ENCODE assay signal across 1 cellular context in the genomic region with DNA sequence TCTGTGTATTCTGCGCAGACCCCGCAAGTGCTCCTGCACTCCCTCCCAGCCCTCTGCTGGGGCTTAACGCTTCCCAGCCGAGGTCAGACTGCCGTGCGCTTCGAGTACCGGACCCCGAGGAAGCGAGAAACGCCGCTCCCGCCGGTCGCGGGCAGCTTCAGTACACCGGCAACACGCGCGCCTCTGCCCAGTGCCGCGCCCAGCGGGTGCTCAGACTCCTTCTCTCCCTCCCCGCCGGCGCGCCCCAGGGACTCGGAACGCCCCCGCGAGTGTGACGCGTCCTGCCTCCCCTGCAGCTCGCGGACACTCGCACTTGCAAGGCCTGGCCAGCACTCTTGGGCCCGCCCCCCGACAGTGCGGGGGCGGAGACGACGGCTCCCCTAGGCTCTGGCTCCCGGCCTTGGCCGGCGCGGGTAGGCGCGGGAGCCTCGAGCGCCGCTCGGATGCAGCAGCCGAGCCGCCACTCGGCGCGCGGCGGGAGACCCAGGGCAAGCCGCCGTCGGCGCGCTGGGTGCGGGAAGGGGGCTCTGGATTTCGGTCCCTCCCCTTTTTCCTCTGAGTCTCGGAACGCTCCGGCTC.
TF ChIP-seq lines count a peak whose summit lies in the region.

A gene with protein sequence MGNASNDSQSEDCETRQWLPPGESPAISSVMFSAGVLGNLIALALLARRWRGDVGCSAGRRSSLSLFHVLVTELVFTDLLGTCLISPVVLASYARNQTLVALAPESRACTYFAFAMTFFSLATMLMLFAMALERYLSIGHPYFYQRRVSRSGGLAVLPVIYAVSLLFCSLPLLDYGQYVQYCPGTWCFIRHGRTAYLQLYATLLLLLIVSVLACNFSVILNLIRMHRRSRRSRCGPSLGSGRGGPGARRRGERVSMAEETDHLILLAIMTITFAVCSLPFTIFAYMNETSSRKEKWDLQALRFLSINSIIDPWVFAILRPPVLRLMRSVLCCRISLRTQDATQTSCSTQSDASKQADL (plus strand): TSS at position 410 of the 579 bp plus-strand sequence. CDS start 237 bp downstream, outside the sequence.

TF ChIP-seq in HEK293, 187 proteins besides CTCF, POLR2A, EP300 and RAD21 (continued from another document and continues in another):
- TF ChIP-seq, protein P1, sequence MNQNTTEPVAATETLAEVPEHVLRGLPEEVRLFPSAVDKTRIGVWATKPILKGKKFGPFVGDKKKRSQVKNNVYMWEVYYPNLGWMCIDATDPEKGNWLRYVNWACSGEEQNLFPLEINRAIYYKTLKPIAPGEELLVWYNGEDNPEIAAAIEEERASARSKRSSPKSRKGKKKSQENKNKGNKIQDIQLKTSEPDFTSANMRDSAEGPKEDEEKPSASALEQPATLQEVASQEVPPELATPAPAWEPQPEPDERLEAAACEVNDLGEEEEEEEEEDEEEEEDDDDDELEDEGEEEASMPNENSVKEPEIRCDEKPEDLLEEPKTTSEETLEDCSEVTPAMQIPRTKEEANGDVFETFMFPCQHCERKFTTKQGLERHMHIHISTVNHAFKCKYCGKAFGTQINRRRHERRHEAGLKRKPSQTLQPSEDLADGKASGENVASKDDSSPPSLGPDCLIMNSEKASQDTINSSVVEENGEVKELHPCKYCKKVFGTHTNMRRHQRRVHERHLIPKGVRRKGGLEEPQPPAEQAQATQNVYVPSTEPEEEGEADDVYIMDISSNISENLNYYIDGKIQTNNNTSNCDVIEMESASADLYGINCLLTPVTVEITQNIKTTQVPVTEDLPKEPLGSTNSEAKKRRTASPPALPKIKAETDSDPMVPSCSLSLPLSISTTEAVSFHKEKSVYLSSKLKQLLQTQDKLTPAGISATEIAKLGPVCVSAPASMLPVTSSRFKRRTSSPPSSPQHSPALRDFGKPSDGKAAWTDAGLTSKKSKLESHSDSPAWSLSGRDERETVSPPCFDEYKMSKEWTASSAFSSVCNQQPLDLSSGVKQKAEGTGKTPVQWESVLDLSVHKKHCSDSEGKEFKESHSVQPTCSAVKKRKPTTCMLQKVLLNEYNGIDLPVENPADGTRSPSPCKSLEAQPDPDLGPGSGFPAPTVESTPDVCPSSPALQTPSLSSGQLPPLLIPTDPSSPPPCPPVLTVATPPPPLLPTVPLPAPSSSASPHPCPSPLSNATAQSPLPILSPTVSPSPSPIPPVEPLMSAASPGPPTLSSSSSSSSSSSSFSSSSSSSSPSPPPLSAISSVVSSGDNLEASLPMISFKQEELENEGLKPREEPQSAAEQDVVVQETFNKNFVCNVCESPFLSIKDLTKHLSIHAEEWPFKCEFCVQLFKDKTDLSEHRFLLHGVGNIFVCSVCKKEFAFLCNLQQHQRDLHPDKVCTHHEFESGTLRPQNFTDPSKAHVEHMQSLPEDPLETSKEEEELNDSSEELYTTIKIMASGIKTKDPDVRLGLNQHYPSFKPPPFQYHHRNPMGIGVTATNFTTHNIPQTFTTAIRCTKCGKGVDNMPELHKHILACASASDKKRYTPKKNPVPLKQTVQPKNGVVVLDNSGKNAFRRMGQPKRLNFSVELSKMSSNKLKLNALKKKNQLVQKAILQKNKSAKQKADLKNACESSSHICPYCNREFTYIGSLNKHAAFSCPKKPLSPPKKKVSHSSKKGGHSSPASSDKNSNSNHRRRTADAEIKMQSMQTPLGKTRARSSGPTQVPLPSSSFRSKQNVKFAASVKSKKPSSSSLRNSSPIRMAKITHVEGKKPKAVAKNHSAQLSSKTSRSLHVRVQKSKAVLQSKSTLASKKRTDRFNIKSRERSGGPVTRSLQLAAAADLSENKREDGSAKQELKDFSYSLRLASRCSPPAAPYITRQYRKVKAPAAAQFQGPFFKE (tag by site-specific recombination; IDR thresholded peaks at IDR 0.05; ENCODE audit: borderline replicate concordance): no peak
- TF ChIP-seq ZNF501 (tag by site-specific recombination; IDR thresholded peaks at IDR 0.05) (peak; percentile 52; the same call in 1 of the 2 replicates), ZIC2 (tag by site-specific recombination; IDR thresholded peaks at IDR 0.05) (peak; percentile 99), ZNF121 (tag by site-specific recombination; IDR thresholded peaks at IDR 0.05) (no peak), TRIM28 (IDR thresholded peaks at IDR 0.05; ENCODE audit: borderline replicate concordance, low read length) (peak; percentile 57; the same call in 1 of the 2 replicates), SP7 (tag by site-specific recombination; IDR thresholded peaks at IDR 0.05) (peak; percentile 75), ZNF777 (tag by site-specific recombination; IDR thresholded peaks at IDR 0.05; ENCODE audit: borderline replicate concordance) (0 out of 2 replicates have a peak, but pooled peaks have one; percentile 61), ZNF274 (IDR thresholded peaks at IDR 0.05; ENCODE audit: low read length) (no peak), ZNF274 (tag by site-specific recombination; IDR thresholded peaks at IDR 0.05; ENCODE audit: borderline replicate concordance) (no peak), ATF2 (tag by site-specific recombination; IDR thresholded peaks at IDR 0.05; ENCODE audit: low read depth) (no peak), ZFP37 (tag by site-specific recombination; IDR thresholded peaks at IDR 0.05) (no peak), WT1 (tag by site-specific recombination; IDR thresholded peaks at IDR 0.05) (peak; percentile 93), ZNF354C (tag by site-specific recombination; IDR thresholded peaks at IDR 0.05; ENCODE audit: borderline replicate concordance, low read depth) (no peak), ZNF214 (tag by site-specific recombination; IDR thresholded peaks at IDR 0.05; ENCODE audit: borderline replicate concordance) (no peak), ZNF621 (tag by site-specific recombination; IDR thresholded peaks at IDR 0.05) (no peak), ZNF843 (tag by site-specific recombination; IDR thresholded peaks at IDR 0.05) (0 out of 2 replicates have a peak, but pooled peaks have one; percentile 14), ZNF785 (tag by site-specific recombination; IDR thresholded peaks at IDR 0.05) (no peak), ZNF132 (tag by site-specific recombination; IDR thresholded peaks at IDR 0.05; ENCODE audit: borderline replicate concordance) (no peak), ZBTB20 (tag by site-specific recombination; IDR thresholded peaks at IDR 0.05) (no peak), ZNF670 (tag by site-specific recombination; IDR thresholded peaks at IDR 0.05; ENCODE audit: low read depth) (no peak), ZNF529 (tag by site-specific recombination; IDR thresholded peaks at IDR 0.05; ENCODE audit: insufficient replicate concordance) (no peak), ZNF544 (tag by site-specific recombination; IDR thresholded peaks at IDR 0.05) (no peak)
- TF ChIP-seq, protein P2, sequence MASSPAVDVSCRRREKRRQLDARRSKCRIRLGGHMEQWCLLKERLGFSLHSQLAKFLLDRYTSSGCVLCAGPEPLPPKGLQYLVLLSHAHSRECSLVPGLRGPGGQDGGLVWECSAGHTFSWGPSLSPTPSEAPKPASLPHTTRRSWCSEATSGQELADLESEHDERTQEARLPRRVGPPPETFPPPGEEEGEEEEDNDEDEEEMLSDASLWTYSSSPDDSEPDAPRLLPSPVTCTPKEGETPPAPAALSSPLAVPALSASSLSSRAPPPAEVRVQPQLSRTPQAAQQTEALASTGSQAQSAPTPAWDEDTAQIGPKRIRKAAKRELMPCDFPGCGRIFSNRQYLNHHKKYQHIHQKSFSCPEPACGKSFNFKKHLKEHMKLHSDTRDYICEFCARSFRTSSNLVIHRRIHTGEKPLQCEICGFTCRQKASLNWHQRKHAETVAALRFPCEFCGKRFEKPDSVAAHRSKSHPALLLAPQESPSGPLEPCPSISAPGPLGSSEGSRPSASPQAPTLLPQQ (tag by site-specific recombination; IDR thresholded peaks at IDR 0.05): 0 out of 2 replicates have a peak, but pooled peaks have one; percentile 41
- TF ChIP-seq, protein P3, sequence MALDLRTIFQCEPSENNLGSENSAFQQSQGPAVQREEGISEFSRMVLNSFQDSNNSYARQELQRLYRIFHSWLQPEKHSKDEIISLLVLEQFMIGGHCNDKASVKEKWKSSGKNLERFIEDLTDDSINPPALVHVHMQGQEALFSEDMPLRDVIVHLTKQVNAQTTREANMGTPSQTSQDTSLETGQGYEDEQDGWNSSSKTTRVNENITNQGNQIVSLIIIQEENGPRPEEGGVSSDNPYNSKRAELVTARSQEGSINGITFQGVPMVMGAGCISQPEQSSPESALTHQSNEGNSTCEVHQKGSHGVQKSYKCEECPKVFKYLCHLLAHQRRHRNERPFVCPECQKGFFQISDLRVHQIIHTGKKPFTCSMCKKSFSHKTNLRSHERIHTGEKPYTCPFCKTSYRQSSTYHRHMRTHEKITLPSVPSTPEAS (tag by site-specific recombination; IDR thresholded peaks at IDR 0.05): no peak
- TF ChIP-seq, protein P4, sequence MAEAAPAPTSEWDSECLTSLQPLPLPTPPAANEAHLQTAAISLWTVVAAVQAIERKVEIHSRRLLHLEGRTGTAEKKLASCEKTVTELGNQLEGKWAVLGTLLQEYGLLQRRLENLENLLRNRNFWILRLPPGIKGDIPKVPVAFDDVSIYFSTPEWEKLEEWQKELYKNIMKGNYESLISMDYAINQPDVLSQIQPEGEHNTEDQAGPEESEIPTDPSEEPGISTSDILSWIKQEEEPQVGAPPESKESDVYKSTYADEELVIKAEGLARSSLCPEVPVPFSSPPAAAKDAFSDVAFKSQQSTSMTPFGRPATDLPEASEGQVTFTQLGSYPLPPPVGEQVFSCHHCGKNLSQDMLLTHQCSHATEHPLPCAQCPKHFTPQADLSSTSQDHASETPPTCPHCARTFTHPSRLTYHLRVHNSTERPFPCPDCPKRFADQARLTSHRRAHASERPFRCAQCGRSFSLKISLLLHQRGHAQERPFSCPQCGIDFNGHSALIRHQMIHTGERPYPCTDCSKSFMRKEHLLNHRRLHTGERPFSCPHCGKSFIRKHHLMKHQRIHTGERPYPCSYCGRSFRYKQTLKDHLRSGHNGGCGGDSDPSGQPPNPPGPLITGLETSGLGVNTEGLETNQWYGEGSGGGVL (tag by site-specific recombination; IDR thresholded peaks at IDR 0.05): peak; percentile 73
- TF ChIP-seq, protein P5, sequence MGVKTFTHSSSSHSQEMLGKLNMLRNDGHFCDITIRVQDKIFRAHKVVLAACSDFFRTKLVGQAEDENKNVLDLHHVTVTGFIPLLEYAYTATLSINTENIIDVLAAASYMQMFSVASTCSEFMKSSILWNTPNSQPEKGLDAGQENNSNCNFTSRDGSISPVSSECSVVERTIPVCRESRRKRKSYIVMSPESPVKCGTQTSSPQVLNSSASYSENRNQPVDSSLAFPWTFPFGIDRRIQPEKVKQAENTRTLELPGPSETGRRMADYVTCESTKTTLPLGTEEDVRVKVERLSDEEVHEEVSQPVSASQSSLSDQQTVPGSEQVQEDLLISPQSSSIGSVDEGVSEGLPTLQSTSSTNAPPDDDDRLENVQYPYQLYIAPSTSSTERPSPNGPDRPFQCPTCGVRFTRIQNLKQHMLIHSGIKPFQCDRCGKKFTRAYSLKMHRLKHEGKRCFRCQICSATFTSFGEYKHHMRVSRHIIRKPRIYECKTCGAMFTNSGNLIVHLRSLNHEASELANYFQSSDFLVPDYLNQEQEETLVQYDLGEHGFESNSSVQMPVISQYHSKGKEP (tag by site-specific recombination; IDR thresholded peaks at IDR 0.05): 0 out of 2 replicates have a peak, but pooled peaks have one; percentile 34
- TF ChIP-seq, protein P6, sequence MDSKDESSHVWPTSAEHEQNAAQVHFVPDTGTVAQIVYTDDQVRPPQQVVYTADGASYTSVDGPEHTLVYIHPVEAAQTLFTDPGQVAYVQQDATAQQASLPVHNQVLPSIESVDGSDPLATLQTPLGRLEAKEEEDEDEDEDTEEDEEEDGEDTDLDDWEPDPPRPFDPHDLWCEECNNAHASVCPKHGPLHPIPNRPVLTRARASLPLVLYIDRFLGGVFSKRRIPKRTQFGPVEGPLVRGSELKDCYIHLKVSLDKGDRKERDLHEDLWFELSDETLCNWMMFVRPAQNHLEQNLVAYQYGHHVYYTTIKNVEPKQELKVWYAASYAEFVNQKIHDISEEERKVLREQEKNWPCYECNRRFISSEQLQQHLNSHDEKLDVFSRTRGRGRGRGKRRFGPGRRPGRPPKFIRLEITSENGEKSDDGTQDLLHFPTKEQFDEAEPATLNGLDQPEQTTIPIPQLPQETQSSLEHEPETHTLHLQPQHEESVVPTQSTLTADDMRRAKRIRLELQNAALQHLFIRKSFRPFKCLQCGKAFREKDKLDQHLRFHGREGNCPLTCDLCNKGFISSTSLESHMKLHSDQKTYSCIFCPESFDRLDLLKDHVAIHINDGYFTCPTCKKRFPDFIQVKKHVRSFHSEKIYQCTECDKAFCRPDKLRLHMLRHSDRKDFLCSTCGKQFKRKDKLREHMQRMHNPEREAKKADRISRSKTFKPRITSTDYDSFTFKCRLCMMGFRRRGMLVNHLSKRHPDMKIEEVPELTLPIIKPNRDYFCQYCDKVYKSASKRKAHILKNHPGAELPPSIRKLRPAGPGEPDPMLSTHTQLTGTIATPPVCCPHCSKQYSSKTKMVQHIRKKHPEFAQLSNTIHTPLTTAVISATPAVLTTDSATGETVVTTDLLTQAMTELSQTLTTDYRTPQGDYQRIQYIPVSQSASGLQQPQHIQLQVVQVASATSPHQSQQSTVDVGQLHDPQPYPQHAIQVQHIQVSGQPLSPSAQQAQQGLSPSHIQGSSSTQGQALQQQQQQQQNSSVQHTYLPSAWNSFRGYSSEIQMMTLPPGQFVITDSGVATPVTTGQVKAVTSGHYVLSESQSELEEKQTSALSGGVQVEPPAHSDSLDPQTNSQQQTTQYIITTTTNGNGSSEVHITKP (tag by site-specific recombination; IDR thresholded peaks at IDR 0.05): peak; percentile 56
- TF ChIP-seq, protein P7, sequence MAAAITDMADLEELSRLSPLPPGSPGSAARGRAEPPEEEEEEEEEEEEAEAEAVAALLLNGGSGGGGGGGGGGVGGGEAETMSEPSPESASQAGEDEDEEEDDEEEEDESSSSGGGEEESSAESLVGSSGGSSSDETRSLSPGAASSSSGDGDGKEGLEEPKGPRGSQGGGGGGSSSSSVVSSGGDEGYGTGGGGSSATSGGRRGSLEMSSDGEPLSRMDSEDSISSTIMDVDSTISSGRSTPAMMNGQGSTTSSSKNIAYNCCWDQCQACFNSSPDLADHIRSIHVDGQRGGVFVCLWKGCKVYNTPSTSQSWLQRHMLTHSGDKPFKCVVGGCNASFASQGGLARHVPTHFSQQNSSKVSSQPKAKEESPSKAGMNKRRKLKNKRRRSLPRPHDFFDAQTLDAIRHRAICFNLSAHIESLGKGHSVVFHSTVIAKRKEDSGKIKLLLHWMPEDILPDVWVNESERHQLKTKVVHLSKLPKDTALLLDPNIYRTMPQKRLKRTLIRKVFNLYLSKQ (tag by site-specific recombination; IDR thresholded peaks at IDR 0.05; ENCODE audit: borderline replicate concordance): no peak
- TF ChIP-seq, protein P8, sequence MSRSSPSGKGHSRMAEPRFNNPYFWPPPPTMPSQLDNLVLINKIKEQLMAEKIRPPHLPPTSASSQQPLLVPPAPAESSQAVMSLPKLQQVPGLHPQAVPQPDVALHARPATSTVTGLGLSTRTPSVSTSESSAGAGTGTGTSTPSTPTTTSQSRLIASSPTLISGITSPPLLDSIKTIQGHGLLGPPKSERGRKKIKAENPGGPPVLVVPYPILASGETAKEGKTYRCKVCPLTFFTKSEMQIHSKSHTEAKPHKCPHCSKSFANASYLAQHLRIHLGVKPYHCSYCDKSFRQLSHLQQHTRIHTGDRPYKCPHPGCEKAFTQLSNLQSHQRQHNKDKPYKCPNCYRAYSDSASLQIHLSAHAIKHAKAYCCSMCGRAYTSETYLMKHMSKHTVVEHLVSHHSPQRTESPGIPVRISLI (tag by site-specific recombination; IDR thresholded peaks at IDR 0.05): no peak
